25 cellular contexts compared by ENCODE assay signal in genomic region chr6:41353333-41353732, GRCh38. TPM values are rescaled to one million over a fixed set of nuclear protein-coding genes. Genes with fewer than 3 reads are reported as not detected.
"Had no signal": no experiment of that assay in that cellular context is flagged by ENCODE, and none has a peak within 500 bp of the region (broad histone marks: within the 10 kb centered on the region; RNA-seq: fewer than 3 reads in every experiment).

No MANE protein-coding gene starts in this region.

- H3K36me3 ChIP-seq: breast epithelium, WERI-Rb-1 had no signal

- ATAC-seq: activated CD4-positive, CD25-positive, alpha-beta regulatory T cell treated with anti-CD3 and anti-CD28 coated beads, Interleukin-2, amount 50 U/mL, for 24 hours; T-helper 17 cell had no signal

- H3K27me3 ChIP-seq: breast epithelium had no signal

- DNase-seq: activated CD4-positive, alpha-beta T cell treated with anti-CD3 and anti-CD28 coated beads for 4 hours; activated effector memory CD4-positive, alpha-beta T cell treated with Interleukin-2 at 50 U/mL for 16 hours; activated naive CD4-positive, alpha-beta T cell; activated T-cell treated with anti-CD3 and anti-CD28 coated beads, Interleukin-2, amount 50 U/mL, for 24 hours; KG1; NCI-H1092; NCI-H1417; NCI-H1930; NCI-H2171 treated with DMSO at 0.1 percent for 48 hours; NCI-H226; NCI-H510A; NCI-H526 treated with DMSO at 0.1 percent for 48 hours; NCI-H82; SIG-M5; T-helper 17 cell; WERI-Rb-1 had no signal

- H3K4me3 ChIP-seq: breast epithelium had no signal

- H3K9me3 ChIP-seq: breast epithelium had no signal

- H3K27ac ChIP-seq: breast epithelium, WERI-Rb-1 had no signal

- H3K4me1 ChIP-seq: breast epithelium had no signal

RNA-seq across cellular contexts. Expression of gene NCR2, which starts 17.9 kb away (rescaled TPM):
- total RNA-seq: activated CD8-positive, alpha-beta memory T cell treated with anti-CD3 and anti-CD28 coated beads for 36 hours; activated T-helper 1 cell treated with anti-CD3 and anti-CD28 coated beads, Interleukin-12 subunit alpha, Interleukin-12 subunit beta, Interleukin-2, Interleukin-4 antibody, amounts not matched to agents 30 ng/mL and 10 ng/mL and 1 ng/mL, durations not matched to agents 14 hours and 24 hours and 36 hours; aorta; breast epithelium; MCF 10A; OCI-LY7; RPMI7951; T-helper 17 cell had no signal
- polyA plus RNA-seq: aorta, IgD-negative memory B cell had no signal
